ENCODE assay signal across 8 cellular contexts in genomic region chr7:123682690-123683089, GRCh38. TPM values are rescaled to one million over a fixed set of nuclear protein-coding genes. Genes with fewer than 3 reads are reported as not detected.
DNase-seq lines count a peak whose midpoint lies in the region; TF ChIP-seq lines count a peak whose summit lies in the region.

No MANE protein-coding gene starts in this region.

- TF ChIP-seq CTCF in astrocyte of the spinal cord (IDR thresholded peaks at IDR 0.05; ENCODE audit: low read depth, low read length) (peak; percentile 54), tibial nerve (IDR thresholded peaks at IDR 0.05) (peak; percentile 33 to 60 (median 46))

- DNase-seq in NCI-H146 treated with DMSO at 0.1 percent for 48 hours (lab: John Stamatoyannopoulos, UW; ENCODE audit: unreplicated experiment) = peak; percentile 7
- no peak for DNase-seq in NCI-H146 (lab: John Stamatoyannopoulos, UW)
- DNase-seq in HCEC 1CT = peak; percentile 69
- peak; percentile 5 to 51 for DNase-seq in NCI-H2081 (lab: John Stamatoyannopoulos, UW)
- DNase-seq in astrocyte of the spinal cord (ENCODE audit: low read depth, low spot score) = peak; percentile 78
- DNase-seq in iris pigment epithelial cell (ENCODE audit: low read depth) = peak; percentile 78
- DNase-seq in tibial nerve (ENCODE audit: low spot score in 2 of 2) = peak in 1 of 2 donors; percentile 59
- no peak for DNase-seq in DMS153 treated with DMSO at 0.1 percent for 48 hours (lab: John Stamatoyannopoulos, UW; ENCODE audit: unreplicated experiment)

- in situ Hi-C loops in astrocyte of the spinal cord (cut with HindIII; ENCODE audit: low sequenced_read_pairs) = no loop called here

- peaks cover 0 to 36% (median 0%) of the 10 kb centered on the region in 3 donors for H3K36me3 ChIP-seq in tibial nerve

- no peak for TF ChIP-seq EP300 in tibial nerve (IDR thresholded peaks at IDR 0.05)

- TF ChIP-seq POLR2A in tibial nerve (IDR thresholded peaks at IDR 0.05) = no peak

- no peaks in the 10 kb centered on the region for H3K27me3 ChIP-seq in tibial nerve

- H3K27ac ChIP-seq in tibial nerve = no peak overlapping the region

- H3K4me1 ChIP-seq in tibial nerve = peaks cover 0 to 13% (median 0%) of the 10 kb centered on the region in 4 donors

- H3K4me3 ChIP-seq in astrocyte of the spinal cord (ENCODE audit: low read depth, low read length) = no peak overlapping the region
- H3K4me3 ChIP-seq in tibial nerve = no peak overlapping the region

- H3K9me3 ChIP-seq in tibial nerve = no peaks in the 10 kb centered on the region

- WGBS in tibial nerve, 2 donors = 74 to 86% methylated on average over 1 of the region's 1 CpG

RNA-seq across cellular contexts. Expression of gene LMOD2, which starts 27.0 kb away (rescaled TPM):
- total RNA-seq in tibial nerve = not detected

Comparison
In these comparisons a context has a peak if more than half of its experiments do, and no peak if none do; other contexts are left out.
1. DNase-seq: peak in NCI-H146 treated with DMSO at 0.1 percent for 48 hours (single experiment), HCEC 1CT (single experiment), NCI-H2081 (2 of 2), astrocyte of the spinal cord (single experiment) and iris pigment epithelial cell (single experiment); none in NCI-H146 (single experiment) and DMS153 treated with DMSO at 0.1 percent for 48 hours (single experiment).